Comparison of ENCODE assay signal across 31 cellular contexts in genomic region chr17:62631086-62631935, GRCh38. TPM values are rescaled to one million over a fixed set of nuclear protein-coding genes. Genes with fewer than 3 reads are reported as not detected.
DNase-seq lines count a peak whose midpoint lies in the region; ATAC-seq and TF ChIP-seq lines count a peak whose summit lies in the region.
"Had no signal": no experiment of that assay in that cellular context is flagged by ENCODE, and none has a peak within 500 bp of the region (broad histone marks: within the 10 kb centered on the region; RNA-seq: fewer than 3 reads in every experiment).

No MANE protein-coding gene starts in this region.

- ATAC-seq in GM18511 (IDR thresholded peaks at IDR 0.05; ENCODE audit: unreplicated experiment) (no peak), GM18870 (IDR thresholded peaks at IDR 0.05; ENCODE audit: unreplicated experiment) (no peak)
- ATAC-seq in activated CD8-positive, alpha-beta memory T cell treated with anti-CD3 and anti-CD28 coated beads, Interleukin-2, amount 10 ng/mL, durations not matched to agents 7 days and 5 days, result no peak
- ATAC-seq: activated naive CD8-positive, alpha-beta T cell treated with anti-CD3 and anti-CD28 coated beads, Interleukin-2, amount 50 U/mL, for 24 hours; activated T-cell treated with anti-CD3 and anti-CD28 coated beads, Interleukin-2, amount 50 U/mL, for 4 hours; HCT116; left ventricle myocardium superior; natural killer cell treated with Interleukin-12 subunit alpha and Interleukin-12 subunit beta and Interleukin-15 and Interleukin-18, amount 100 ng/mL, for 72 hours; stimulated activated memory B cell treated with anti-CD40 and anti-IgM and Interleukin-4, amounts not matched to agents 10 μg/mL and 1 μg/mL and 100 μg/mL, for 72 hours had no signal

- H3K9ac ChIP-seq in mammary epithelial cell (ENCODE audit: insufficient read depth, low read length), result no peak overlapping the region

- H3K4me2 ChIP-seq in mammary epithelial cell (ENCODE audit: insufficient read depth, low read depth, low read length), result peak overlapping the region; percentile 94

- H3K79me2 ChIP-seq in mammary epithelial cell (ENCODE audit: insufficient read depth, low read length), result peaks cover 85% of the 10 kb centered on the region

- H3K27me3 Mint-ChIP-seq in MCF 10A (ENCODE audit: insufficient read depth, unreplicated experiment) (no peaks in the 10 kb centered on the region), chondrocyte (ENCODE audit: low read depth) (no peaks in the 10 kb centered on the region)
- peaks cover 51% of the 10 kb centered on the region for H3K27me3 Mint-ChIP-seq in activated CD8-positive, alpha-beta memory T cell treated with anti-CD3 and anti-CD28 coated beads, Interleukin-2, amount 10 ng/mL, durations not matched to agents 7 days and 5 days

- WGBS in mammary epithelial cell (ENCODE audit: low coverage, missing lambda C conversion rate), result 98% methylated on average over 21 of the region's 23 CpGs

- TF ChIP-seq CTCF in mammary epithelial cell (conservative IDR thresholded peaks at IDR 0.05 in 1 of 2, IDR thresholded peaks at IDR 0.05 in 1 of 2; ENCODE audit: extremely low read depth in 1 of 2, insufficient read depth in 1 of 2, low read depth in 1 of 2, low read length in 2 of 2) (no peak), MCF 10A (IDR thresholded peaks at IDR 0.05; ENCODE audit: unreplicated experiment) (no peak), chondrocyte (IDR thresholded peaks at IDR 0.05) (no peak), GM10248 (IDR thresholded peaks at IDR 0.05; ENCODE audit: control extremely low read depth, extremely low read depth, low read depth, missing control alignments) (no peak)

- POLR2A ChIA-PET in MCF 10A (lab: Yijun Ruan, JAX) (no interaction called here), GM10248 (lab: Yijun Ruan, JAX) (no interaction called here)

- no peak overlapping the region for H2AFZ ChIP-seq in mammary epithelial cell (ENCODE audit: low read depth, low read length)

- no peaks in the 10 kb centered on the region for H4K20me1 ChIP-seq in mammary epithelial cell (ENCODE audit: insufficient read depth, low read length)

- H3K36me3 ChIP-seq in mammary epithelial cell (ENCODE audit: insufficient read depth, low read length), result peaks cover 2% of the 10 kb centered on the region
- H3K36me3 ChIP-seq: right atrium auricular region, suprapubic skin, WERI-Rb-1 had no signal

- in situ Hi-C loops in mammary epithelial cell (cut with MboI; ENCODE audit: low sequenced_read_pairs in 2 of 2), result no loop called here

- peaks cover 38% of the 10 kb centered on the region for H3K4me1 ChIP-seq in mammary epithelial cell (ENCODE audit: insufficient read depth, low read length)

- no TSS peak for BruUV-seq in mammary epithelial cell (replicated peaks; lab: Mats Ljungman, UMichigan)
- BruUV-seq in MCF 10A (replicated peaks; lab: Mats Ljungman, UMichigan), result no TSS peak

- DNase-seq in mammary epithelial cell (no peak), MCF 10A (ENCODE audit: unreplicated experiment) (no peak), chondrocyte (ENCODE audit: low spot score) (no peak), mesenteric fat pad (ENCODE audit: low spot score) (peak; percentile 62), GM10248 (ENCODE audit: extremely low spot score) (no peak)
- no peak for DNase-seq in activated CD8-positive, alpha-beta memory T cell treated with anti-CD3 and anti-CD28 coated beads, Interleukin-2, amount 10 ng/mL, durations not matched to agents 7 days and 5 days
- DNase-seq: 8988T; activated CD4-positive, alpha-beta T cell treated with anti-CD3 and anti-CD28 coated beads, Interleukin-2, amount 10 ng/mL, durations not matched to agents 24 days and 14 days; activated naive CD8-positive, alpha-beta T cell treated with anti-CD3 and anti-CD28 coated beads, Interleukin-2, amount 50 U/mL, for 24 hours; activated T-cell treated with anti-CD3 and anti-CD28 coated beads, Interleukin-2, amount 50 U/mL, for 4 hours; cerebellar nuclear complex; DMS53; glutamatergic neuron; left ventricle myocardium superior; NCI-H1105; NCI-H1930; NCI-H526; SIG-M5; stimulated activated CD4-positive, alpha-beta T cell treated with anti-CD3 and anti-CD28 coated beads, Interleukin-4, amount 100 ng/mL, for 24 hours; T1000; WERI-Rb-1 had no signal

- no peaks in the 10 kb centered on the region for H3K36me3 Mint-ChIP-seq in MCF 10A (ENCODE audit: insufficient read depth, unreplicated experiment)
- H3K36me3 Mint-ChIP-seq in chondrocyte (ENCODE audit: low read depth), result peaks cover 9% of the 10 kb centered on the region
- no peaks in the 10 kb centered on the region for H3K36me3 Mint-ChIP-seq in activated CD8-positive, alpha-beta memory T cell treated with anti-CD3 and anti-CD28 coated beads, Interleukin-2, amount 10 ng/mL, durations not matched to agents 7 days and 5 days
- H3K36me3 Mint-ChIP-seq: natural killer cell treated with Interleukin-12 subunit alpha and Interleukin-12 subunit beta and Interleukin-15 and Interleukin-18, amount 100 ng/mL, for 72 hours; stimulated activated memory B cell treated with anti-CD40 and anti-IgM and Interleukin-4, amounts not matched to agents 10 μg/mL and 1 μg/mL and 100 μg/mL, for 72 hours had no signal

- no peak overlapping the region for H3K27ac Mint-ChIP-seq in MCF 10A (ENCODE audit: low read depth, unreplicated experiment)
- peak overlapping the region; percentile 99 for H3K27ac Mint-ChIP-seq in chondrocyte (ENCODE audit: unreplicated experiment)
- H3K27ac Mint-ChIP-seq in activated CD8-positive, alpha-beta memory T cell treated with anti-CD3 and anti-CD28 coated beads, Interleukin-2, amount 10 ng/mL, durations not matched to agents 7 days and 5 days, result no peak overlapping the region
- H3K27ac Mint-ChIP-seq: activated CD4-positive, alpha-beta T cell treated with anti-CD3 and anti-CD28 coated beads, Interleukin-2, amount 10 ng/mL, durations not matched to agents 24 days and 14 days; activated naive CD8-positive, alpha-beta T cell treated with anti-CD3 and anti-CD28 coated beads, Interleukin-2, amount 50 U/mL, for 24 hours; B cell; IgD-negative memory B cell; natural killer cell treated with Interleukin-12 subunit alpha and Interleukin-12 subunit beta and Interleukin-15 and Interleukin-18, amount 100 ng/mL, for 72 hours; stimulated activated memory B cell treated with anti-CD40 and anti-IgM and Interleukin-4, amounts not matched to agents 10 μg/mL and 1 μg/mL and 100 μg/mL, for 72 hours had no signal

- H3K9me3 Mint-ChIP-seq in MCF 10A (ENCODE audit: unreplicated experiment) (no peaks in the 10 kb centered on the region), chondrocyte (ENCODE audit: low read depth) (no peaks in the 10 kb centered on the region)
- H3K9me3 Mint-ChIP-seq in activated CD8-positive, alpha-beta memory T cell treated with anti-CD3 and anti-CD28 coated beads, Interleukin-2, amount 10 ng/mL, durations not matched to agents 7 days and 5 days (ENCODE audit: low read depth), result no peaks in the 10 kb centered on the region
- H3K9me3 Mint-ChIP-seq: activated CD4-positive, alpha-beta T cell treated with anti-CD3 and anti-CD28 coated beads, Interleukin-2, amount 10 ng/mL, durations not matched to agents 24 days and 14 days; activated naive CD8-positive, alpha-beta T cell treated with anti-CD3 and anti-CD28 coated beads, Interleukin-2, amount 50 U/mL, for 24 hours; activated T-cell treated with anti-CD3 and anti-CD28 coated beads, Interleukin-2, amount 50 U/mL, for 4 hours; IgD-negative memory B cell; natural killer cell treated with Interleukin-12 subunit alpha and Interleukin-12 subunit beta and Interleukin-15 and Interleukin-18, amount 100 ng/mL, for 72 hours; stimulated activated memory B cell treated with anti-CD40 and anti-IgM and Interleukin-4, amounts not matched to agents 10 μg/mL and 1 μg/mL and 100 μg/mL, for 72 hours had no signal

- H3K4me3 ChIP-seq in mammary epithelial cell (replicated peaks in 1 of 3; ENCODE audit: insufficient read depth in 1 of 3, low read depth in 2 of 3, low read length in 3 of 3), result no peak overlapping the region
- H3K4me3 ChIP-seq: dorsolateral prefrontal cortex, right atrium auricular region, suprapubic skin had no signal

- peaks cover 19% of the 10 kb centered on the region for H3K4me1 Mint-ChIP-seq in MCF 10A (ENCODE audit: insufficient read depth, unreplicated experiment)
- H3K4me1 Mint-ChIP-seq in chondrocyte (ENCODE audit: low read depth), result peaks cover 69% of the 10 kb centered on the region
- H3K4me1 Mint-ChIP-seq in activated CD8-positive, alpha-beta memory T cell treated with anti-CD3 and anti-CD28 coated beads, Interleukin-2, amount 10 ng/mL, durations not matched to agents 7 days and 5 days, result peaks cover 7% of the 10 kb centered on the region

- dilution Hi-C loops in mammary epithelial cell (cut with HindIII; ENCODE audit: low sequenced_read_pairs), result no loop called here

- no peak overlapping the region for H3K4me3 Mint-ChIP-seq in MCF 10A (ENCODE audit: unreplicated experiment)
- peak overlapping the region; percentile 99 for H3K4me3 Mint-ChIP-seq in chondrocyte (ENCODE audit: unreplicated experiment)
- H3K4me3 Mint-ChIP-seq in activated CD8-positive, alpha-beta memory T cell treated with anti-CD3 and anti-CD28 coated beads, Interleukin-2, amount 10 ng/mL, durations not matched to agents 7 days and 5 days, result no peak overlapping the region
- H3K4me3 Mint-ChIP-seq: activated CD4-positive, alpha-beta T cell treated with anti-CD3 and anti-CD28 coated beads, Interleukin-2, amount 10 ng/mL, durations not matched to agents 24 days and 14 days; activated naive CD8-positive, alpha-beta T cell treated with anti-CD3 and anti-CD28 coated beads, Interleukin-2, amount 50 U/mL, for 24 hours; activated T-cell treated with anti-CD3 and anti-CD28 coated beads, Interleukin-2, amount 50 U/mL, for 4 hours; B cell; IgD-negative memory B cell; natural killer cell treated with Interleukin-12 subunit alpha and Interleukin-12 subunit beta and Interleukin-15 and Interleukin-18, amount 100 ng/mL, for 72 hours; stimulated activated memory B cell treated with anti-CD40 and anti-IgM and Interleukin-4, amounts not matched to agents 10 μg/mL and 1 μg/mL and 100 μg/mL, for 72 hours had no signal

- H3K9me3 ChIP-seq in mammary epithelial cell (replicated peaks; ENCODE audit: insufficient read depth, low read length), result no peaks in the 10 kb centered on the region
- H3K9me3 ChIP-seq: right atrium auricular region, suprapubic skin had no signal

- H3K27ac ChIP-seq in mammary epithelial cell (ENCODE audit: insufficient read depth, low read depth, low read length), result no peak overlapping the region
- H3K27ac ChIP-seq: dorsolateral prefrontal cortex, suprapubic skin, WERI-Rb-1 had no signal

- CTCF ChIA-PET in mammary epithelial cell (lab: Charles Lee; ENCODE audit: low non-redundant PET), result no interaction called here
- CTCF ChIA-PET in MCF 10A (lab: Yijun Ruan, JAX), result no interaction called here
- CTCF ChIA-PET in activated CD8-positive, alpha-beta memory T cell treated with anti-CD3 and anti-CD28 coated beads, Interleukin-2, amount 10 ng/mL, durations not matched to agents 7 days and 5 days (lab: Charles Lee), result no interaction called here
- CTCF ChIA-PET in GM10248 (lab: Yijun Ruan, JAX), result no interaction called here

- no peaks in the 10 kb centered on the region for H3K27me3 ChIP-seq in mammary epithelial cell (ENCODE audit: insufficient read depth, low read length)
- H3K27me3 ChIP-seq: right atrium auricular region had no signal

- intact Hi-C loops in mammary epithelial cell (cut with micrococcal nuclease) (no loop called here), MCF 10A (cut with micrococcal nuclease) (no loop called here)

RNA-seq across cellular contexts. Expression of gene MRC2, which starts 3.8 kb away (rescaled TPM):
- total RNA-seq in mammary epithelial cell (100 to 1,000 TPM; 147 to 512 TPM), MCF 10A (2022) (6.7 and 12.3 TPM in 2 replicates), chondrocyte (347 to 378 TPM (median 353 TPM) in 3 replicates), mesenteric fat pad (46.1 TPM)
- 64.3 TPM for polyA plus RNA-seq in mammary epithelial cell
- polyA minus RNA-seq in mammary epithelial cell, result 74.0 TPM
- 1 to 10 TPM in 1 of 2 experiments, under 1 TPM in 1; 0.61 to 4.7 TPM for total RNA-seq in activated CD8-positive, alpha-beta memory T cell treated with anti-CD3 and anti-CD28 coated beads, Interleukin-2, amount 10 ng/mL, durations not matched to agents 7 days and 5 days
